Comparison of ENCODE assay signal across 11 cellular contexts in genomic region chr21:15682182-15682895, GRCh38. TPM values are rescaled to one million over a fixed set of nuclear protein-coding genes. Genes with fewer than 3 reads are reported as not detected.
DNase-seq lines count a peak whose midpoint lies in the region; ATAC-seq, FAIRE-seq and TF ChIP-seq lines count a peak whose summit lies in the region.
"Had no signal": no experiment of that assay in that cellular context is flagged by ENCODE, and none has a peak within 500 bp of the region (broad histone marks: within the 10 kb centered on the region; RNA-seq: fewer than 3 reads in every experiment).

No MANE protein-coding gene starts in this region.

- H3K4me1 Mint-ChIP-seq in activated CD8-positive, alpha-beta T cell treated with anti-CD3 and anti-CD28 coated beads for 36 hours (ENCODE audit: low read depth), result peaks cover 10% of the 10 kb centered on the region

- peak; percentile 69 for ATAC-seq in activated CD8-positive, alpha-beta T cell treated with anti-CD3 and anti-CD28 coated beads for 36 hours

- H3K36me3 Mint-ChIP-seq in activated CD8-positive, alpha-beta T cell treated with anti-CD3 and anti-CD28 coated beads for 36 hours (ENCODE audit: low read depth), result no peaks in the 10 kb centered on the region

- CTCF ChIA-PET in AG04449 (lab: Yijun Ruan, JAX), result no interaction called here
- CTCF ChIA-PET in activated CD8-positive, alpha-beta T cell treated with anti-CD3 and anti-CD28 coated beads for 36 hours (lab: Charles Lee), result interaction anchor here (0.9 kb wide), 1 partner anchor 143 kb away, joined by 3 read pairs; no protein-coding TSS in a partner anchor

- TF ChIP-seq CTCF in AG04449 (IDR thresholded peaks at IDR 0.05; ENCODE audit: insufficient read depth, low read length, missing control alignments), result no peak
- TF ChIP-seq CTCF in activated CD8-positive, alpha-beta T cell treated with anti-CD3 and anti-CD28 coated beads for 36 hours (IDR thresholded peaks at IDR 0.05), result no peak

- FAIRE-seq in GM12891 (lab: Jason Lieb, UNC), result no peak
- FAIRE-seq: TTC549 had no signal

- H3K9me3 Mint-ChIP-seq in activated CD8-positive, alpha-beta T cell treated with anti-CD3 and anti-CD28 coated beads for 36 hours, result no peaks in the 10 kb centered on the region

- no peaks in the 10 kb centered on the region for H3K27me3 Mint-ChIP-seq in activated CD8-positive, alpha-beta T cell treated with anti-CD3 and anti-CD28 coated beads for 36 hours

- intact Hi-C loops in activated CD8-positive, alpha-beta T cell treated with anti-CD3 and anti-CD28 coated beads for 36 hours (cut with micrococcal nuclease), result no loop called here

- POLR2A ChIA-PET in AG04449 (lab: Yijun Ruan, JAX), result no interaction called here
- POLR2A ChIA-PET in activated CD8-positive, alpha-beta T cell treated with anti-CD3 and anti-CD28 coated beads for 36 hours (lab: Charles Lee), result no interaction called here

- TF ChIP-seq POLR2A in GM12891 (IDR thresholded peaks at IDR 0.05; ENCODE audit: low read depth, low read length), result no peak

- peak overlapping the region; percentile 21 for H3K27ac Mint-ChIP-seq in activated CD8-positive, alpha-beta T cell treated with anti-CD3 and anti-CD28 coated beads for 36 hours

- no peak overlapping the region for H3K4me3 ChIP-seq in AG04449 (ENCODE audit: low read depth, low read length)

- no peak overlapping the region for H3K4me3 Mint-ChIP-seq in activated CD8-positive, alpha-beta T cell treated with anti-CD3 and anti-CD28 coated beads for 36 hours

- peak; percentile 34 for DNase-seq in AG04449 (ENCODE audit: low read depth, low spot score)
- DNase-seq in HT-29 (ENCODE audit: low spot score), result peak; percentile 27
- DNase-seq in activated CD8-positive, alpha-beta T cell treated with anti-CD3 and anti-CD28 coated beads for 36 hours, result peak; percentile 8
- peak; percentile 57 for DNase-seq in kidney tubule cell (ENCODE audit: low spot score)
- DNase-seq in mesenteric fat pad (ENCODE audit: low spot score), result no peak
- no peak for DNase-seq in GM12891 (ENCODE audit: insufficient read length, low spot score)
- no peak for DNase-seq in stimulated activated CD4-positive, alpha-beta T cell treated with anti-CD3 and anti-CD28 coated beads, Interleukin-4, amount 100 ng/mL, for 1 hour
- no peak for DNase-seq in NCI-H1417 (lab: John Stamatoyannopoulos, UW)
- DNase-seq: DMS 273 treated with DMSO at 0.1 percent for 48 hours, NCI-H1105 treated with DMSO at 0.1 percent for 48 hours had no signal

TF ChIP-seq in GM12891, 5 proteins besides CTCF, POLR2A, EP300 and RAD21:
- TF ChIP-seq PAX5 (IDR thresholded peaks at IDR 0.05; ENCODE audit: insufficient read depth, low read length, severe bottlenecking) (no peak), SPI1 (IDR thresholded peaks at IDR 0.05; ENCODE audit: low read depth, low read length) (no peak), POLR2AphosphoS5 (IDR thresholded peaks at IDR 0.05; ENCODE audit: low read depth, low read length) (no peak), POU2F2 (IDR thresholded peaks at IDR 0.05; ENCODE audit: low read depth, low read length) (no peak), TAF1 (IDR thresholded peaks at IDR 0.05; ENCODE audit: low read depth, low read length) (no peak)

RNA-seq across cellular contexts. Expression of gene USP25, which starts 47.4 kb away (rescaled TPM):
- 9.9 and 13.3 TPM in 2 replicates for total RNA-seq in HT-29 (2014; rRNA removed; shearing (Covaris generic))
- 10 to 100 TPM; 34.1 to 34.6 TPM for total RNA-seq in activated CD8-positive, alpha-beta T cell treated with anti-CD3 and anti-CD28 coated beads for 36 hours
- 52.3 TPM for total RNA-seq in mesenteric fat pad
- polyA plus RNA-seq in GM12891 (2012; ENCODE audit: low read depth, missing spikeins), result 9.1 TPM

Comparison
In these comparisons a context has a peak if more than half of its experiments do, and no peak if none do; other contexts are left out.
1. DNase-seq: peak in AG04449 (single experiment), HT-29 (single experiment), activated CD8-positive, alpha-beta T cell treated with anti-CD3 and anti-CD28 coated beads for 36 hours (single experiment) and kidney tubule cell (single experiment); none in mesenteric fat pad (single experiment), GM12891 (single experiment), stimulated activated CD4-positive, alpha-beta T cell treated with anti-CD3 and anti-CD28 coated beads, Interleukin-4, amount 100 ng/mL, for 1 hour (single experiment) and NCI-H1417 (0 of 3).